Comparison of ENCODE assay signal across 8 cellular contexts in genomic region chr2:42809876-42810125, GRCh38. TPM values are rescaled to one million over a fixed set of nuclear protein-coding genes. Genes with fewer than 3 reads are reported as not detected.
A peak's percentile ranks its signal among the peaks of the same experiment; 100 is the strongest.
DNase-seq lines count a peak whose midpoint lies in the region; ATAC-seq, FAIRE-seq and TF ChIP-seq lines count a peak whose summit lies in the region.

No MANE protein-coding gene starts in this region.

- DNase-seq in A549 (ENCODE audit: low read depth in 1 of 2, low spot score in 1 of 2) (peak; percentile 80 to 87), RCC 7860 (ENCODE audit: low spot score) (peak; percentile 62), breast epithelium (ENCODE audit: low spot score in 2 of 2) (peak; percentile 80 to 81)
- peak; percentile 32 to 45 for DNase-seq in stimulated activated CD8-positive, alpha-beta memory T cell treated with anti-CD3 and anti-CD28 coated beads, Interleukin-4, amount 100 ng/mL, for 1 hour (ENCODE audit: low read depth in 2 of 2, low spot score in 1 of 2)

- TF ChIP-seq RAD21 in A549 (conservative IDR thresholded peaks at IDR 0.05 in 1 of 2, IDR thresholded peaks at IDR 0.05 in 1 of 2), result no peak; a peak in 1 of 5 replicates

- FAIRE-seq in A549 (lab: Jason Lieb, UNC) (no peak), RCC 7860 (lab: Jason Lieb, UNC) (no peak)

- H3K36me3 ChIP-seq in ES-I3 (ENCODE audit: insufficient read depth, low read length) (no peaks in the 10 kb centered on the region), breast epithelium (no peaks in the 10 kb centered on the region)

- TF ChIP-seq POLR2A in A549 (IDR thresholded peaks at IDR 0.05; ENCODE audit: low read length), result no peak
- no peak for TF ChIP-seq POLR2A in breast epithelium (IDR thresholded peaks at IDR 0.05)

- POLR2A ChIA-PET in A549 (lab: Yijun Ruan, JAX), result interaction anchor here (0.5 to 2.7 kb wide), 20 partner anchors 10 to 786 kb away, joined by 3 to 24 read pairs (median 4); partner anchors contain the start of genes THADA and ZFP36L2

- peak; percentile 44 for TF ChIP-seq CTCF in A549 (IDR thresholded peaks at IDR 0.05)
- peak in 1 of 3 donors; percentile 48 for TF ChIP-seq CTCF in breast epithelium (IDR thresholded peaks at IDR 0.05)

- WGBS in A549 (ENCODE audit: missing lambda C conversion rate), result 0% methylated on average over 2 of the region's 31 CpGs

- no peaks in the 10 kb centered on the region for H3K27me3 ChIP-seq in breast epithelium
- H3K27me3 ChIP-seq in layer of hippocampus (ENCODE audit: control insufficient read depth, insufficient read depth, low read length), result no peaks in the 10 kb centered on the region

- CTCF ChIA-PET in A549 (lab: Yijun Ruan, JAX), result interaction anchor here (0.7 to 5.7 kb wide), 12 partner anchors 9 to 731 kb away, joined by 3 to 56 read pairs (median 5); no protein-coding TSS in a partner anchor

- H3K27ac ChIP-seq in A549, result peak overlapping the region; percentile 88 to 92
- peak overlapping the region; percentile 99 for H3K27ac ChIP-seq in breast epithelium
- peak overlapping the region; percentile 99 for H3K27ac ChIP-seq in layer of hippocampus (ENCODE audit: low read depth, low read length)

- peak overlapping the region; percentile 45 for H3K4me3 ChIP-seq in A549
- peak overlapping the region; percentile 49 to 78 (median 75) for H3K4me3 ChIP-seq in breast epithelium

- intact Hi-C loops in breast epithelium (cut with DNase I; ENCODE audit: low total_unique reads), result no loop called here

- peak overlapping the region; percentile 69 for H3K9ac ChIP-seq in ES-I3 (ENCODE audit: low read depth, low read length)

- peak; percentile 76 to 79 for ATAC-seq in A549
- peak; percentile 38 for ATAC-seq in HG03025 (IDR thresholded peaks at IDR 0.05; ENCODE audit: low FRiP score, unreplicated experiment)
- no peak for ATAC-seq in GM19035 (IDR thresholded peaks at IDR 0.05; ENCODE audit: unreplicated experiment)

- H3K9me3 ChIP-seq in A549, result no peaks in the 10 kb centered on the region
- H3K9me3 ChIP-seq in ES-I3 (ENCODE audit: control insufficient read depth, insufficient read depth, low read length), result no peaks in the 10 kb centered on the region
- H3K9me3 ChIP-seq in breast epithelium, result no peaks in the 10 kb centered on the region

- TF ChIP-seq EP300 in A549 (IDR thresholded peaks at IDR 0.05), result no peak

- peak overlapping the region; percentile 78 for H3K4me2 ChIP-seq in A549

- peaks cover 10% of the 10 kb centered on the region for H3K4me1 ChIP-seq in A549
- H3K4me1 ChIP-seq in ES-I3 (ENCODE audit: insufficient read depth, low read length), result no peaks in the 10 kb centered on the region
- no peaks in the 10 kb centered on the region for H3K4me1 ChIP-seq in breast epithelium

TF ChIP-seq in A549, 52 proteins besides CTCF, POLR2A, EP300 and RAD21:
- TF ChIP-seq MAX (IDR thresholded peaks at IDR 0.05) (no peak), SMC3 (IDR thresholded peaks at IDR 0.05) (peak; percentile 19; the same call in 1 of the 3 replicates)

RNA-seq across cellular contexts. Expression of gene HAAO, which starts 17.4 kb away (rescaled TPM):
- polyA plus RNA-seq in A549 (2011; rRNA removed) (not detected in 2 replicates), A549 (2017; fragmentation: RNase III; extraction: RNeasy Plus Mini Kit Qiagen cat#74134 plus additional on column Dnase treatment) (not detected in 3 replicates)
- 0.03 TPM in 1 of 2 replicates, not detected in the other for polyA plus RNA-seq in A549 (2012; cell fraction: cytosol; rRNA removed)
- 0.12 TPM in 1 of 2 replicates, not detected in the other for polyA plus RNA-seq in A549 (2012; cell fraction: nucleus; rRNA removed)
- 0.29 TPM in 1 of 2 replicates, not detected in the other for polyA minus RNA-seq in A549 (2011; rRNA and poly(A)+ RNA removed)
- total RNA-seq in breast epithelium, result 1 to 10 TPM; 4.4 to 6.2 (median 5.9) TPM

RNA-seq across cellular contexts. Expression of gene OXER1, which starts 45.9 kb away (rescaled TPM):
- polyA plus RNA-seq in A549 (2011; rRNA removed) (not detected in 2 replicates), A549 (2017; fragmentation: RNase III; extraction: RNeasy Plus Mini Kit Qiagen cat#74134 plus additional on column Dnase treatment) (not detected in 3 replicates)
- polyA plus RNA-seq in A549 (2012; cell fraction: cytosol; rRNA removed), result not detected in 2 replicates
- polyA plus RNA-seq in A549 (2012; cell fraction: nucleus; rRNA removed), result 0.02 and 0.11 TPM in 2 replicates
- polyA minus RNA-seq in A549 (2011; rRNA and poly(A)+ RNA removed), result not detected in 2 replicates
- 1 to 10 TPM in 1 of 3 donors, under 1 TPM in 2; 0.80 to 1.0 (median 0.98) TPM for total RNA-seq in breast epithelium
